Comparison of ENCODE assay signal across 8 cellular contexts in genomic region chr9:68584110-68585033, GRCh38. TPM values are rescaled to one million over a fixed set of nuclear protein-coding genes. Genes with fewer than 3 reads are reported as not detected.
DNase-seq lines count a peak whose midpoint lies in the region; ATAC-seq, FAIRE-seq and TF ChIP-seq lines count a peak whose summit lies in the region.

No MANE protein-coding gene starts in this region.

- H3K79me2 ChIP-seq in DOHH2 (ENCODE audit: control insufficient read depth, low read length), result no peaks in the 10 kb centered on the region

- peaks cover 26% of the 10 kb centered on the region for H3K27me3 Mint-ChIP-seq in activated T-cell treated with anti-CD3 and anti-CD28 coated beads, Interleukin-2, amount 50 U/mL, for 72 hours (ENCODE audit: low read depth)

- no peak overlapping the region for H2AK5ac ChIP-seq in neuronal stem cell (ENCODE audit: low read depth, low read length)

- H3K27ac ChIP-seq in DOHH2 (ENCODE audit: low read depth, low read length) (no peak overlapping the region), neuronal stem cell (replicated peaks; ENCODE audit: low read length) (no peak overlapping the region)

- no peak overlapping the region for H3K18ac ChIP-seq in neuronal stem cell (ENCODE audit: low read length)

- no peak overlapping the region for H4K91ac ChIP-seq in neuronal stem cell (ENCODE audit: low read depth, low read length, poor library complexity)

- peak; percentile 87 to 89 for DNase-seq in Kasumi-1 (lab: John Stamatoyannopoulos, UW)
- DNase-seq in RCC 7860 (ENCODE audit: low spot score), result peak; percentile 61
- peak; percentile 80 to 86 for DNase-seq in activated T-cell treated with anti-CD3 and anti-CD28 coated beads, Interleukin-2, amount 50 U/mL, for 72 hours
- DNase-seq in fibroblast of pulmonary artery (ENCODE audit: low read depth), result peak; percentile 90
- DNase-seq in neuronal stem cell (ENCODE audit: low spot score), result peak; percentile 90
- peak; percentile 67 for DNase-seq in stromal cell of bone marrow (ENCODE audit: low read depth)

- no peaks in the 10 kb centered on the region for H3K36me3 Mint-ChIP-seq in activated T-cell treated with anti-CD3 and anti-CD28 coated beads, Interleukin-2, amount 50 U/mL, for 72 hours (ENCODE audit: insufficient read depth in 2 of 2)

- H2BK15ac ChIP-seq in neuronal stem cell (ENCODE audit: low read length), result no peak overlapping the region

- no peaks in the 10 kb centered on the region for H3K9me3 Mint-ChIP-seq in activated T-cell treated with anti-CD3 and anti-CD28 coated beads, Interleukin-2, amount 50 U/mL, for 72 hours

- no peak overlapping the region for H3K14ac ChIP-seq in neuronal stem cell (ENCODE audit: low read length)

- H3K4ac ChIP-seq in neuronal stem cell (ENCODE audit: low read length), result no peak overlapping the region

- H3K36me3 ChIP-seq in DOHH2 (ENCODE audit: control insufficient read depth, low read length) (no peaks in the 10 kb centered on the region), neuronal stem cell (replicated peaks in 1 of 2; ENCODE audit: control insufficient read depth in 2 of 2, insufficient read depth in 2 of 2, low read length in 2 of 2) (no peaks in the 10 kb centered on the region)

- H3K4me1 Mint-ChIP-seq in activated T-cell treated with anti-CD3 and anti-CD28 coated beads, Interleukin-2, amount 50 U/mL, for 72 hours (ENCODE audit: low read depth), result peaks cover 10% of the 10 kb centered on the region

- peak; percentile 81 for ATAC-seq in GM21786 (IDR thresholded peaks at IDR 0.05; ENCODE audit: unreplicated experiment)
- ATAC-seq in activated T-cell treated with anti-CD3 and anti-CD28 coated beads, Interleukin-2, amount 50 U/mL, for 72 hours (replicated peaks in 1 of 2), result peak; percentile 93 to 96

- H2BK120ac ChIP-seq in neuronal stem cell (ENCODE audit: low read depth, low read length), result no peak overlapping the region

- no peaks in the 10 kb centered on the region for H4K20me1 ChIP-seq in DOHH2 (ENCODE audit: control insufficient read depth, insufficient read depth, low read depth, low read length)

- H2BK12ac ChIP-seq in neuronal stem cell (ENCODE audit: low read length), result no peak overlapping the region

- no peaks in the 10 kb centered on the region for H3K4me1 ChIP-seq in DOHH2 (ENCODE audit: control insufficient read depth, low read length)
- H3K4me1 ChIP-seq in neuronal stem cell (ENCODE audit: control insufficient read depth in 2 of 2, insufficient read depth in 1 of 2, low read depth in 1 of 2, low read length in 2 of 2), result peaks cover 0 to 4% of the 10 kb centered on the region in 2 donors

- no peak overlapping the region for H2BK5ac ChIP-seq in neuronal stem cell (ENCODE audit: low read length)

- H3K9me2 ChIP-seq in DOHH2 (replicated peaks; ENCODE audit: control insufficient read depth, low read length), result no peaks in the 10 kb centered on the region

- peak; percentile 99 for TF ChIP-seq CTCF in DOHH2 (IDR thresholded peaks at IDR 0.05; ENCODE audit: low read depth, low read length, poor library complexity, severe bottlenecking)
- no peak for TF ChIP-seq CTCF in fibroblast of pulmonary artery (IDR thresholded peaks at IDR 0.05; ENCODE audit: low read length, missing control alignments)

- H2AFZ ChIP-seq in neuronal stem cell (ENCODE audit: low read length), result peak overlapping the region; percentile 83

- no peak overlapping the region for H3K4me3 ChIP-seq in DOHH2 (ENCODE audit: low read length)
- no peak overlapping the region for H3K4me3 ChIP-seq in fibroblast of pulmonary artery (replicated peaks; ENCODE audit: low read depth, low read length)
- H3K4me3 ChIP-seq in neuronal stem cell (ENCODE audit: low read length in 2 of 2), result no peak overlapping the region

- no peaks in the 10 kb centered on the region for H3K79me1 ChIP-seq in neuronal stem cell (ENCODE audit: low read depth, low read length)

- no peak overlapping the region for H3K9ac ChIP-seq in neuronal stem cell (ENCODE audit: low read depth, low read length, poor library complexity)

- no peak overlapping the region for H3K23ac ChIP-seq in neuronal stem cell (ENCODE audit: low read depth, low read length, poor library complexity)

- WGBS in neuronal stem cell (ENCODE audit: extremely low coverage in 2 of 2, insufficient read length in 2 of 2, insufficient replicate concordance in 1 of 2), 2 donors, result no CpG with 5 or more reads among the region's 16 CpGs

- H3K27me3 ChIP-seq in DOHH2 (ENCODE audit: control insufficient read depth, low read length) (no peaks in the 10 kb centered on the region), neuronal stem cell (ENCODE audit: control insufficient read depth in 3 of 3, insufficient read depth in 3 of 3, low read depth in 1 of 3, low read length in 3 of 3) (no peaks in the 10 kb centered on the region)

- H3F3A ChIP-seq in DOHH2 (ENCODE audit: control insufficient read depth, insufficient read depth), result no peaks in the 10 kb centered on the region

- no peak overlapping the region for H4K8ac ChIP-seq in neuronal stem cell (ENCODE audit: low read depth, low read length)

- peak; percentile 73 for FAIRE-seq in RCC 7860 (lab: Jason Lieb, UNC)

- H3K9me3 ChIP-seq in DOHH2 (ENCODE audit: control insufficient read depth, insufficient read depth, low read length) (no peaks in the 10 kb centered on the region), neuronal stem cell (replicated peaks in 1 of 2; ENCODE audit: control insufficient read depth in 2 of 2, insufficient read depth in 1 of 2, low read depth in 1 of 2, low read length in 2 of 2) (peaks cover 0 to 6% of the 10 kb centered on the region in 2 donors)

- no peak overlapping the region for H3K4me2 ChIP-seq in DOHH2 (ENCODE audit: low read length)
- H3K4me2 ChIP-seq in neuronal stem cell (ENCODE audit: insufficient read depth, low read length, poor library complexity, severe bottlenecking), result no peak overlapping the region

- no peak overlapping the region for H3K4me3 Mint-ChIP-seq in activated T-cell treated with anti-CD3 and anti-CD28 coated beads, Interleukin-2, amount 50 U/mL, for 72 hours

- no peak overlapping the region for H3K27ac Mint-ChIP-seq in activated T-cell treated with anti-CD3 and anti-CD28 coated beads, Interleukin-2, amount 50 U/mL, for 72 hours

RNA-seq across cellular contexts. Expression of gene TMEM252, which starts 43.7 kb away (rescaled TPM):
- total RNA-seq in activated T-cell treated with anti-CD3 and anti-CD28 coated beads, Interleukin-2, amount 50 U/mL, for 72 hours, result not detected
- polyA plus RNA-seq in neuronal stem cell (2013, experiment 1 of 2), result not detected
- not detected for polyA plus RNA-seq in neuronal stem cell (2013, experiment 2 of 2)
